Comparison of ENCODE assay signal across 8 cellular contexts in genomic region chr20:62953167-62953838, GRCh38. TPM values are rescaled to one million over a fixed set of nuclear protein-coding genes. Genes with fewer than 3 reads are reported as not detected.
DNase-seq lines count a peak whose midpoint lies in the region; ATAC-seq and TF ChIP-seq lines count a peak whose summit lies in the region.

No MANE protein-coding gene starts in this region.

- DNase-seq in NB4 (ENCODE audit: low read depth) (peak; percentile 55), fibroblast of mammary gland (ENCODE audit: low read depth) (no peak), psoas muscle (peak in 1 of 2 donors; percentile 55), iPS-NIHi7 (ENCODE audit: extremely low spot score) (no peak)
- DNase-seq in stimulated activated CD4-positive, alpha-beta T cell treated with anti-CD3 and anti-CD28 coated beads, Interleukin-4, amount 100 ng/mL, for 24 hours = no peak

- no peaks in the 10 kb centered on the region; the same call in 1 of the 2 replicates for H3K36me3 ChIP-seq in ES-I3 (ENCODE audit: insufficient read depth, low read length)
- peaks cover 0 to 27% of the 10 kb centered on the region in 2 donors for H3K36me3 ChIP-seq in psoas muscle (ENCODE audit: insufficient read depth in 1 of 2, low read depth in 1 of 2)

- H3K4me1 ChIP-seq in ES-I3 (ENCODE audit: insufficient read depth, low read length) = peaks cover 9% of the 10 kb centered on the region
- peaks cover 5% of the 10 kb centered on the region for H3K4me1 ChIP-seq in psoas muscle

- no peaks in the 10 kb centered on the region for H3K27me3 ChIP-seq in psoas muscle (ENCODE audit: insufficient read depth in 3 of 3, low read length in 2 of 3)

- peak overlapping the region; percentile 58 for H3K27ac ChIP-seq in psoas muscle

- TF ChIP-seq POLR2A in NB4 (IDR thresholded peaks at IDR 0.05; ENCODE audit: extremely low read depth, insufficient read length) = no peak

- ATAC-seq in psoas muscle = peak in 3 of 4 donors; percentile 4 to 16 (median 9)
- no peak for ATAC-seq in GM21529 (IDR thresholded peaks at IDR 0.05; ENCODE audit: unreplicated experiment)
- no peak for ATAC-seq in GM19395 (IDR thresholded peaks at IDR 0.05; ENCODE audit: unreplicated experiment)

- intact Hi-C loops in psoas muscle (cut with DNase I) = no loop called here

- H3K9ac ChIP-seq in ES-I3 (ENCODE audit: low read depth, low read length) = peak overlapping the region; percentile 65

- H3K9me3 ChIP-seq in ES-I3 (ENCODE audit: control insufficient read depth, insufficient read depth, low read length) = no peaks in the 10 kb centered on the region
- no peaks in the 10 kb centered on the region for H3K9me3 ChIP-seq in psoas muscle

- TF ChIP-seq CTCF in NB4 (IDR thresholded peaks at IDR 0.05; ENCODE audit: low read depth, low read length) (no peak), fibroblast of mammary gland (conservative IDR thresholded peaks at IDR 0.05; ENCODE audit: control insufficient read depth, insufficient read depth, low read depth, low read length) (no peak), psoas muscle (IDR thresholded peaks at IDR 0.05) (no peak)

- WGBS in psoas muscle, 3 donors = 69 to 81% (median 75%) methylated on average over 16 of the region's 16 CpGs

- H3K4me3 ChIP-seq in NB4 (ENCODE audit: low read depth, low read length) (peak overlapping the region; percentile 96), fibroblast of mammary gland (ENCODE audit: control insufficient read depth, low read depth, low read length) (peak overlapping the region; percentile 52), psoas muscle (peak overlapping the region; percentile 58)

RNA-seq across cellular contexts. Expression of gene SLC17A9, which starts 0.8 kb away (rescaled TPM):
- 1 to 10 TPM in 1 of 4 donors, under 1 TPM in 3; 0.32 to 1.0 (median 0.92) TPM for total RNA-seq in psoas muscle
- under 1 TPM; 0.59 to 0.88 (median 0.69) TPM for polyA plus RNA-seq in psoas muscle

RNA-seq across cellular contexts. Expression of gene GID8, which starts 15.4 kb away (rescaled TPM):
- total RNA-seq in psoas muscle = 10 to 100 TPM; 12.8 to 14.9 (median 14.3) TPM
- polyA plus RNA-seq in psoas muscle = 10 to 100 TPM in 2 of 3 donors, 1 to 10 TPM in 1; 7.3 to 15.9 (median 14.2) TPM

RNA-seq across cellular contexts. Expression of gene DIDO1, which starts 27.0 kb away (rescaled TPM):
- total RNA-seq in psoas muscle = 10 to 100 TPM; 23.0 to 32.4 (median 27.9) TPM
- 10 to 100 TPM in 2 of 3 donors, 1 to 10 TPM in 1; 10.0 to 23.9 (median 12.7) TPM for polyA plus RNA-seq in psoas muscle

RNA-seq across cellular contexts. Expression of gene BHLHE23, which starts 53.5 kb away (rescaled TPM):
- total RNA-seq in psoas muscle = not detected
- polyA plus RNA-seq in psoas muscle = not detected

Comparison
In these comparisons a context has a peak if more than half of its experiments do, and no peak if none do; other contexts are left out.
1. ATAC-seq: peak in psoas muscle (3 of 4); none in GM21529 (single experiment) and GM19395 (single experiment).
2. Peak in every context shown above with its lines, with median percentiles within 50 percentile points of each other: H3K4me3 ChIP-seq.